Comparison of ENCODE assay signal across 1 cellular context in the genomic region with DNA sequence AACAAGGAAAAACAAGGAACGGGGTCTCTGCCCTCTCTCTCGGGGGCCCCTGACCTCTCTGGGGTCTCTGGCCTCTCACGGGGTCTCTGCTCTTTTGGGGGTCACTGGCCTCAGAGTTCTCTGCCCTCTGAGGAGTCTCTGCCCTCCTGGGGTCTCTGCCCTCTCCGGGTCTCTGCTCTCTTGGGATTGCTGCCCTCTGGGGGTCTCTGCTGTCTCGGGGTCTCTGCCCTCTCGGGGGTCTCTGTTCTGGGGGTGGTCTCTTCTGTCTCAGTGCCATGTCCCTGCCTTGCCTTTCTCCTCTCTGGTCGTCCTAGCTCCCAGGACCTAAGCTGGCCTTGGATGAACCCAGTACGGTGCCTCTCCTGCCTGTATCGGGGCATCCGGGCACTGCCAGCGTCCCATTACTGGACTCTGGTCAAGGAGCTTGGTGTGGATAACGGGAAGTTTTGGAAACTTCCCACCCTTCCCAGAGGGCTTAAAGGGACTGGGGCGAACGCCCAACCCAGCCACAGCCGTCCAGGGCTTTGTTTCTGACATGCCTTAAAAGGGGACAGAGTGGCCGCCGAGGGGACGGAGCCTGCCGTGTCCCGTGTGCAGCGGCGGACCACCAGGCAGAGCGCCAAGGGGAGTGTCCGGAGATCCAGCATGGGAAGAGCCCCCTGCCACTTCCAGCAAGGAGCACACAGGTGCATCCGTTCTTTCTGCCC.
TF ChIP-seq lines count a peak whose summit lies in the region.

No MANE protein-coding gene starts in this region.

TF ChIP-seq in K562, 482 proteins besides CTCF, POLR2A, EP300 and RAD21:
- no peak for TF ChIP-seq ASH1L (IDR thresholded peaks at IDR 0.05; ENCODE audit: borderline replicate concordance, low read depth, partially characterized antibody)
- peak; percentile 73 for TF ChIP-seq ZBTB7A (IDR thresholded peaks at IDR 0.05; ENCODE audit: borderline replicate concordance, control insufficient read depth, low read depth, low read length)
- no peak for TF ChIP-seq NUFIP1 (IDR thresholded peaks at IDR 0.05; ENCODE audit: partially characterized antibody)
- TF ChIP-seq, protein P1, sequence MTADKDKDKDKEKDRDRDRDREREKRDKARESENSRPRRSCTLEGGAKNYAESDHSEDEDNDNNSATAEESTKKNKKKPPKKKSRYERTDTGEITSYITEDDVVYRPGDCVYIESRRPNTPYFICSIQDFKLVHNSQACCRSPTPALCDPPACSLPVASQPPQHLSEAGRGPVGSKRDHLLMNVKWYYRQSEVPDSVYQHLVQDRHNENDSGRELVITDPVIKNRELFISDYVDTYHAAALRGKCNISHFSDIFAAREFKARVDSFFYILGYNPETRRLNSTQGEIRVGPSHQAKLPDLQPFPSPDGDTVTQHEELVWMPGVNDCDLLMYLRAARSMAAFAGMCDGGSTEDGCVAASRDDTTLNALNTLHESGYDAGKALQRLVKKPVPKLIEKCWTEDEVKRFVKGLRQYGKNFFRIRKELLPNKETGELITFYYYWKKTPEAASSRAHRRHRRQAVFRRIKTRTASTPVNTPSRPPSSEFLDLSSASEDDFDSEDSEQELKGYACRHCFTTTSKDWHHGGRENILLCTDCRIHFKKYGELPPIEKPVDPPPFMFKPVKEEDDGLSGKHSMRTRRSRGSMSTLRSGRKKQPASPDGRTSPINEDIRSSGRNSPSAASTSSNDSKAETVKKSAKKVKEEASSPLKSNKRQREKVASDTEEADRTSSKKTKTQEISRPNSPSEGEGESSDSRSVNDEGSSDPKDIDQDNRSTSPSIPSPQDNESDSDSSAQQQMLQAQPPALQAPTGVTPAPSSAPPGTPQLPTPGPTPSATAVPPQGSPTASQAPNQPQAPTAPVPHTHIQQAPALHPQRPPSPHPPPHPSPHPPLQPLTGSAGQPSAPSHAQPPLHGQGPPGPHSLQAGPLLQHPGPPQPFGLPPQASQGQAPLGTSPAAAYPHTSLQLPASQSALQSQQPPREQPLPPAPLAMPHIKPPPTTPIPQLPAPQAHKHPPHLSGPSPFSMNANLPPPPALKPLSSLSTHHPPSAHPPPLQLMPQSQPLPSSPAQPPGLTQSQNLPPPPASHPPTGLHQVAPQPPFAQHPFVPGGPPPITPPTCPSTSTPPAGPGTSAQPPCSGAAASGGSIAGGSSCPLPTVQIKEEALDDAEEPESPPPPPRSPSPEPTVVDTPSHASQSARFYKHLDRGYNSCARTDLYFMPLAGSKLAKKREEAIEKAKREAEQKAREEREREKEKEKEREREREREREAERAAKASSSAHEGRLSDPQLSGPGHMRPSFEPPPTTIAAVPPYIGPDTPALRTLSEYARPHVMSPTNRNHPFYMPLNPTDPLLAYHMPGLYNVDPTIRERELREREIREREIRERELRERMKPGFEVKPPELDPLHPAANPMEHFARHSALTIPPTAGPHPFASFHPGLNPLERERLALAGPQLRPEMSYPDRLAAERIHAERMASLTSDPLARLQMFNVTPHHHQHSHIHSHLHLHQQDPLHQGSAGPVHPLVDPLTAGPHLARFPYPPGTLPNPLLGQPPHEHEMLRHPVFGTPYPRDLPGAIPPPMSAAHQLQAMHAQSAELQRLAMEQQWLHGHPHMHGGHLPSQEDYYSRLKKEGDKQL (CRISPR knock-in tag; IDR thresholded peaks at IDR 0.05; ENCODE audit: borderline replicate concordance), result no peak
